Comparison of ENCODE assay signal across 8 cellular contexts in genomic region chr4:127479031-127479622, GRCh38.
A peak's percentile ranks its signal among the peaks of the same experiment; 100 is the strongest.
DNase-seq lines count a peak whose midpoint lies in the region; ATAC-seq and TF ChIP-seq lines count a peak whose summit lies in the region.

No MANE protein-coding gene starts in this region.

- ATAC-seq in HG03342 (IDR thresholded peaks at IDR 0.05; ENCODE audit: unreplicated experiment) (peak; percentile 49), SK-N-SH treated with all-trans-retinoic acid at 6 μM for 48 hours (0 out of 3 replicates have a peak, but pooled peaks have one; percentile 24), GM21447 (IDR thresholded peaks at IDR 0.05; ENCODE audit: unreplicated experiment) (no peak), GM21381 (IDR thresholded peaks at IDR 0.05; ENCODE audit: unreplicated experiment) (no peak), HG03159 (IDR thresholded peaks at IDR 0.05; ENCODE audit: unreplicated experiment) (no peak)

- peak; percentile 1 for DNase-seq in Daoy (ENCODE audit: low read depth)
- peak; percentile 44 for DNase-seq in inferior parietal cortex (ENCODE audit: extremely low spot score)
- no peak for DNase-seq in activated CD4-positive, alpha-beta T cell treated with anti-CD3 and anti-CD28 coated beads, Interleukin-2, amount 50 U/mL, for 1 hour

TF ChIP-seq in SK-N-SH treated with all-trans-retinoic acid at 6 μM for 48 hours, 23 proteins besides CTCF, POLR2A, EP300 and RAD21:
- TF ChIP-seq ZNF8 (CRISPR knock-in tag; IDR thresholded peaks at IDR 0.05) (no peak), RARB (CRISPR knock-in tag; IDR thresholded peaks at IDR 0.05) (no peak), TCF4 (CRISPR knock-in tag; IDR thresholded peaks at IDR 0.05; ENCODE audit: borderline replicate concordance) (no peak), ARNTL (CRISPR knock-in tag; IDR thresholded peaks at IDR 0.05; ENCODE audit: borderline replicate concordance, low read depth) (no peak), ZFP3 (CRISPR knock-in tag; IDR thresholded peaks at IDR 0.05) (no peak), ZFP30 (CRISPR knock-in tag; IDR thresholded peaks at IDR 0.05) (no peak), TOX (CRISPR knock-in tag; IDR thresholded peaks at IDR 0.05; ENCODE audit: borderline replicate concordance) (no peak), ZC3H10 (CRISPR knock-in tag; IDR thresholded peaks at IDR 0.05) (no peak), OSR1 (CRISPR knock-in tag; IDR thresholded peaks at IDR 0.05) (no peak), PATZ1 (CRISPR knock-in tag; IDR thresholded peaks at IDR 0.05; ENCODE audit: borderline replicate concordance) (no peak), ZNF565 (CRISPR knock-in tag; conservative IDR thresholded peaks at IDR 0.05; ENCODE audit: low read depth) (no peak), CSRNP3 (CRISPR knock-in tag; IDR thresholded peaks at IDR 0.05) (no peak), CSDC2 (CRISPR knock-in tag; IDR thresholded peaks at IDR 0.05) (no peak), CREB5 (CRISPR knock-in tag; IDR thresholded peaks at IDR 0.05; ENCODE audit: low read depth) (no peak), ISL1 (CRISPR knock-in tag; IDR thresholded peaks at IDR 0.05) (no peak), SNAI2 (CRISPR knock-in tag; IDR thresholded peaks at IDR 0.05) (no peak), GLIS3 (CRISPR knock-in tag; IDR thresholded peaks at IDR 0.05) (no peak), TSHZ2 (CRISPR knock-in tag; IDR thresholded peaks at IDR 0.05) (no peak)

Comparison
In these comparisons a context has a peak if more than half of its experiments do, and no peak if none do; other contexts are left out.
1. ATAC-seq: peak in HG03342 (single experiment) and SK-N-SH treated with all-trans-retinoic acid at 6 μM for 48 hours (single experiment); none in GM21447 (single experiment), GM21381 (single experiment) and HG03159 (single experiment).